In genomic region chr22:40044870-40045834, GRCh38 we compare ENCODE assay signal across 1 cellular context.
TF ChIP-seq lines count a peak whose summit lies in the region.

No MANE protein-coding gene starts in this region.

TF ChIP-seq in HepG2, 621 proteins besides CTCF, POLR2A, EP300 and RAD21 (continued from another document and continues in another):
- TF ChIP-seq ATF6 (CRISPR knock-in tag; conservative IDR thresholded peaks at IDR 0.05): no peak
- no peak for TF ChIP-seq ZKSCAN8 (CRISPR knock-in tag; IDR thresholded peaks at IDR 0.05; ENCODE audit: borderline replicate concordance)
- TF ChIP-seq ZSCAN20 (CRISPR knock-in tag; IDR thresholded peaks at IDR 0.05; ENCODE audit: borderline replicate concordance): no peak
- 0 out of 2 replicates have a peak, but pooled peaks have one; percentile 30 for TF ChIP-seq PPARG (CRISPR knock-in tag; conservative IDR thresholded peaks at IDR 0.05)
- TF ChIP-seq SRSF4 (IDR thresholded peaks at IDR 0.05; ENCODE audit: low read depth, low read length, poor library complexity, severe bottlenecking): no peak
- TF ChIP-seq ZNF496 (CRISPR knock-in tag; IDR thresholded peaks at IDR 0.05; ENCODE audit: insufficient replicate concordance): no peak
- TF ChIP-seq ZBTB20 (CRISPR knock-in tag; IDR thresholded peaks at IDR 0.05; ENCODE audit: borderline replicate concordance, low read depth): no peak
- no peak for TF ChIP-seq DDIT3 (CRISPR knock-in tag; IDR thresholded peaks at IDR 0.05)
- TF ChIP-seq MAFF (IDR thresholded peaks at IDR 0.05; ENCODE audit: low read depth, low read length): no peak
- TF ChIP-seq STAT6 (CRISPR knock-in tag; IDR thresholded peaks at IDR 0.05; ENCODE audit: borderline replicate concordance): no peak
- no peak for TF ChIP-seq GATA4 (IDR thresholded peaks at IDR 0.05; ENCODE audit: borderline replicate concordance, low read depth)
- no peak for TF ChIP-seq MZF1 (CRISPR knock-in tag; IDR thresholded peaks at IDR 0.05; ENCODE audit: borderline replicate concordance)
- TF ChIP-seq ZBTB21 (CRISPR knock-in tag; IDR thresholded peaks at IDR 0.05): no peak
- TF ChIP-seq ZNF230 (CRISPR knock-in tag; IDR thresholded peaks at IDR 0.05): 0 out of 2 replicates have a peak, but pooled peaks have one; percentile 23
- TF ChIP-seq ZNF720 (CRISPR knock-in tag; IDR thresholded peaks at IDR 0.05): no peak
- TF ChIP-seq E2F5 (CRISPR knock-in tag; conservative IDR thresholded peaks at IDR 0.05): peak; percentile 13; the same call in 1 of the 2 replicates
- no peak for TF ChIP-seq SP1 (IDR thresholded peaks at IDR 0.05)
- TF ChIP-seq SP1 (CRISPR knock-in tag; IDR thresholded peaks at IDR 0.05): no peak
- no peak for TF ChIP-seq HOXA7 (CRISPR knock-in tag; IDR thresholded peaks at IDR 0.05)
- TF ChIP-seq PAX8 (CRISPR knock-in tag; IDR thresholded peaks at IDR 0.05; ENCODE audit: borderline replicate concordance): no peak
- no peak for TF ChIP-seq ZNF564 (CRISPR knock-in tag; IDR thresholded peaks at IDR 0.05)
- no peak for TF ChIP-seq FOXK2 (IDR thresholded peaks at IDR 0.05)
- no peak for TF ChIP-seq POLR2AphosphoS5 (IDR thresholded peaks at IDR 0.05; ENCODE audit: low read depth, low read length)
- peak; percentile 80 for TF ChIP-seq YEATS4 (CRISPR knock-in tag; IDR thresholded peaks at IDR 0.05; ENCODE audit: borderline replicate concordance)
- no peak for TF ChIP-seq ZNF143 (CRISPR knock-in tag; IDR thresholded peaks at IDR 0.05)
- TF ChIP-seq ZNF670 (CRISPR knock-in tag; IDR thresholded peaks at IDR 0.05; ENCODE audit: borderline replicate concordance): peak; percentile 76; the same call in 1 of the 2 replicates
- no peak for TF ChIP-seq RARG (CRISPR knock-in tag; IDR thresholded peaks at IDR 0.05; ENCODE audit: low read depth)
- TF ChIP-seq ZNF614 (CRISPR knock-in tag; IDR thresholded peaks at IDR 0.05; ENCODE audit: borderline replicate concordance): no peak
- no peak for TF ChIP-seq DNMT3B (CRISPR knock-in tag; conservative IDR thresholded peaks at IDR 0.05)
- no peak for TF ChIP-seq ZBTB1 (CRISPR knock-in tag; IDR thresholded peaks at IDR 0.05; ENCODE audit: borderline replicate concordance)
- no peak for TF ChIP-seq NKX3-1 (CRISPR knock-in tag; IDR thresholded peaks at IDR 0.05)
- 0 out of 2 replicates have a peak, but pooled peaks have one; percentile 16 for TF ChIP-seq SP5 (CRISPR knock-in tag; IDR thresholded peaks at IDR 0.05; ENCODE audit: borderline replicate concordance, low read depth)
- TF ChIP-seq ZNF576 (CRISPR knock-in tag; IDR thresholded peaks at IDR 0.05): no peak
- no peak for TF ChIP-seq THAP9 (CRISPR knock-in tag; IDR thresholded peaks at IDR 0.05; ENCODE audit: borderline replicate concordance)
- TF ChIP-seq ZBTB25 (CRISPR knock-in tag; IDR thresholded peaks at IDR 0.05): peak; percentile 26; the same call in 1 of the 2 replicates
- TF ChIP-seq NFRKB (IDR thresholded peaks at IDR 0.05): no peak
- TF ChIP-seq MED1 (CRISPR knock-in tag; IDR thresholded peaks at IDR 0.05): no peak; the same call in 1 of the 2 replicates
- TF ChIP-seq ZBTB43 (CRISPR knock-in tag; conservative IDR thresholded peaks at IDR 0.05): no peak
- no peak for TF ChIP-seq ZNF7 (CRISPR knock-in tag; IDR thresholded peaks at IDR 0.05)
- no peak for TF ChIP-seq SCMH1 (CRISPR knock-in tag; IDR thresholded peaks at IDR 0.05; ENCODE audit: borderline replicate concordance)
- TF ChIP-seq ZNF275 (CRISPR knock-in tag; IDR thresholded peaks at IDR 0.05; ENCODE audit: borderline replicate concordance): no peak
- TF ChIP-seq ZNF672 (CRISPR knock-in tag; IDR thresholded peaks at IDR 0.05): no peak
- TF ChIP-seq TMF1 (CRISPR knock-in tag; IDR thresholded peaks at IDR 0.05; ENCODE audit: low read depth): no peak
- no peak for TF ChIP-seq ZBTB46 (CRISPR knock-in tag; IDR thresholded peaks at IDR 0.05; ENCODE audit: borderline replicate concordance)
- TF ChIP-seq MEIS2 (CRISPR knock-in tag; IDR thresholded peaks at IDR 0.05): 0 out of 2 replicates have a peak, but pooled peaks have one; percentile 12
- no peak for TF ChIP-seq ZMYM2 (CRISPR knock-in tag; IDR thresholded peaks at IDR 0.05)
- 0 out of 2 replicates have a peak, but pooled peaks have one; percentile 32 for TF ChIP-seq ZNF746 (CRISPR knock-in tag; IDR thresholded peaks at IDR 0.05)
- TF ChIP-seq ARID4A (CRISPR knock-in tag; IDR thresholded peaks at IDR 0.05; ENCODE audit: borderline replicate concordance): peak; percentile 73
